In the genomic region with DNA sequence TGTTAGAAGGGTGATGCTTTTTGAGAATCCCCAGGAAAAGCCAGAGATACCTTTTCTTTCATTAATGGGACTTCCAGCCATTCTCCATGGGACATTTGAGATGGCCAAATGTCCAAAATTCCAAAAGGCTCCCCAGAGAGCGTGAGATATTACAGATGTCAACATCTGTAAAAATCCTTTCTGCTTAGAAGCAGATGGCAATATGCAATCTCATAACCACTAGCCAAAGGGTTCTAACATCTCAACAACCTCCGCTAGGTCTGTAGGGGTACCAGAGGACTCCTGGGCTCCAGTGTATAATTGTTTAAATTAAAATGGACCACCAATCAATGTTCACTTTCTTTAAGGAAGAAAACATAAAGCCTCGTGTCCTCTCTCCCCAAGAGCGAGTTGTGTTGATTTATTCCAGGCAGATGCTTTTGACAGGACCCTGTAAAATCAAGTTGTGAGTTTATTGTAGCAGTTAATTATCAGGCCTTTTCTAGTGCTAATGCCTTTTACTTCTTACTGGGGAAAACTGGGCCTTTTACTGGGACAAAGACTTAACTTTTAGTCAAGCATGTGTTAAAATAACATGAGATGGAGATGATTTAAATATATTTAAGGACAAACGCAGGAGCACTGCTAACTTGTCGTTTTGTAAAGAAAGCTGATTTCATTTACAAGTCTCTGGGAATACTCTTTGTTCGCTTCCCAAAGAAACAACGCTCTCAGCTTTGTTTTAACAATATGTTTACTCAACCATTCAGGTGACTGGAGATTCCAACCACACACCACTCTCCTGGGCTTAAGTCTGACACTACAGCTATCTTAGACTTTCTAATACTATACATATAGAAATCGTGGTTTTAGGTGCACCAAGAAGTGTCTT, we compare ENCODE assay signal across 23 cellular contexts. TPM values are rescaled to one million over a fixed set of nuclear protein-coding genes. Genes with fewer than 3 reads are reported as not detected.
DNase-seq lines count a peak whose midpoint lies in the region; ATAC-seq and TF ChIP-seq lines count a peak whose summit lies in the region.
"Had no signal": no experiment of that assay in that cellular context is flagged by ENCODE, and none has a peak within 500 bp of the region (broad histone marks: within the 10 kb centered on the region; RNA-seq: fewer than 3 reads in every experiment).

No MANE protein-coding gene starts in this region.

- H3K27ac ChIP-seq in HEK293 (ENCODE audit: extremely low read depth, low read depth, low read length) = peak overlapping the region; percentile 87
- H3K27ac ChIP-seq in mesenchymal stem cell (ENCODE audit: low read length, poor library complexity, severe bottlenecking) = no peak overlapping the region
- H3K27ac ChIP-seq in CD8-positive, alpha-beta memory T cell (ENCODE audit: low read depth, low read length) = no peak overlapping the region
- H3K27ac ChIP-seq: neutrophil had no signal

- H4K8ac ChIP-seq in mesenchymal stem cell (ENCODE audit: low read length) = no peak overlapping the region

- POLR2A ChIA-PET in HEK293 (lab: Yijun Ruan, JAX) = interaction anchor here (1.0 to 1.2 kb wide), 3 partner anchors 18 to 384 kb away, joined by 3 to 7 read pairs (median 4); no protein-coding TSS in a partner anchor
- POLR2A ChIA-PET in CD8-positive, alpha-beta memory T cell (lab: Charles Lee) = no interaction called here

- CTCF ChIA-PET in HEK293 (lab: Yijun Ruan, JAX) = interaction anchor here (0.8 to 1.6 kb wide), 7 partner anchors 232 to 509 kb away, joined by 3 to 14 read pairs (median 4); no protein-coding TSS in a partner anchor
- CTCF ChIA-PET in CD8-positive, alpha-beta memory T cell (lab: Charles Lee) = interaction anchor here (0.8 kb wide), 1 partner anchor 9 kb away, joined by 3 read pairs; no protein-coding TSS in a partner anchor

- WGBS in mesenchymal stem cell = 17% methylated on average over 8 of the region's 9 CpGs

- H3K4ac ChIP-seq in mesenchymal stem cell (ENCODE audit: low read depth in 1 of 2, low read length in 2 of 2) = no peak overlapping the region

- H2BK120ac ChIP-seq in mesenchymal stem cell (ENCODE audit: low read depth, low read length) = no peak overlapping the region

- peaks cover 18% of the 10 kb centered on the region for H3K4me1 ChIP-seq in HEK293 (ENCODE audit: control insufficient read depth, insufficient read depth, low read length)
- peaks cover 7% of the 10 kb centered on the region for H3K4me1 ChIP-seq in mesenchymal stem cell (ENCODE audit: control insufficient read depth, insufficient read depth, low read depth, low read length)
- peaks cover 9% of the 10 kb centered on the region for H3K4me1 ChIP-seq in CD8-positive, alpha-beta memory T cell (ENCODE audit: insufficient read depth, low read length)

- H3K27ac Mint-ChIP-seq in brain = peak overlapping the region; percentile 19 to 99 (median 96)
- H3K27ac Mint-ChIP-seq in CD8-positive, alpha-beta memory T cell = no peak overlapping the region
- H3K27ac Mint-ChIP-seq: activated CD4-positive, alpha-beta memory T cell treated with anti-CD3 and anti-CD28 coated beads for 36 hours; CD4-positive, CD25-positive, alpha-beta regulatory T cell had no signal

- DNase-seq in mesenchymal stem cell = peak; percentile 17
- peak; percentile 47 for DNase-seq in retina
- no peak for DNase-seq in SKM-1 treated with dmso at 0.1 percent for 144 hours (lab: John Stamatoyannopoulos, UW; ENCODE audit: unreplicated experiment)
- DNase-seq in CD8-positive, alpha-beta memory T cell = no peak
- no peak for DNase-seq in NOMO-1 (lab: John Stamatoyannopoulos, UW; ENCODE audit: unreplicated experiment in 2 of 2)
- DNase-seq: activated CD4-positive, alpha-beta memory T cell treated with anti-CD3 and anti-CD28 coated beads for 36 hours; activated naive CD4-positive, alpha-beta T cell; activated T-cell treated with anti-CD3 and anti-CD28 coated beads for 4 hours; aorta; CD4-positive, CD25-positive, alpha-beta regulatory T cell; DMS79 treated with DMSO at 0.1 percent for 48 hours; effector memory CD4-positive, alpha-beta T cell; heart right ventricle; kidney; midbrain; NCI-H526 treated with DMSO at 0.1 percent for 48 hours; stimulated activated CD4-positive, alpha-beta T cell treated with anti-CD3 and anti-CD28 coated beads, Interleukin-1b, Interleukin-23, amount 100 ng/mL, for 48 hours; stimulated activated naive CD4-positive, alpha-beta T cell had no signal

- H4K91ac ChIP-seq in mesenchymal stem cell (ENCODE audit: low read length) = no peak overlapping the region

- H3K18ac ChIP-seq in mesenchymal stem cell (ENCODE audit: low read depth in 1 of 2, low read length in 2 of 2) = no peak overlapping the region

- no peak overlapping the region for H2BK15ac ChIP-seq in mesenchymal stem cell (ENCODE audit: low read depth, poor library complexity, severe bottlenecking)

- no peak overlapping the region for H3K14ac ChIP-seq in mesenchymal stem cell (ENCODE audit: low read length in 2 of 2)

- H3K4me3 ChIP-seq in HEK293 (ENCODE audit: low read depth, low read length) = no peak overlapping the region
- H3K4me3 ChIP-seq in mesenchymal stem cell (ENCODE audit: insufficient read depth in 1 of 2, low read depth in 1 of 2, low read length in 2 of 2) = peak overlapping the region in 1 of 2 experiments; percentile 94
- no peak overlapping the region for H3K4me3 ChIP-seq in CD8-positive, alpha-beta memory T cell (ENCODE audit: low read length)

- no peak for ATAC-seq in HG03095 (IDR thresholded peaks at IDR 0.05; ENCODE audit: unreplicated experiment)
- ATAC-seq: heart right ventricle had no signal

- TF ChIP-seq CTCF in HEK293 (tag by site-specific recombination; IDR thresholded peaks at IDR 0.05) = no peak
- no peak for TF ChIP-seq CTCF in brain (conservative IDR thresholded peaks at IDR 0.05)

- H3K36me3 ChIP-seq in HEK293 (ENCODE audit: control insufficient read depth in 2 of 2, insufficient read depth in 1 of 2, low read length in 2 of 2) (no peaks in the 10 kb centered on the region), mesenchymal stem cell (ENCODE audit: control insufficient read depth in 1 of 2, insufficient read depth in 2 of 2, low read depth in 1 of 2, low read length in 2 of 2) (peaks cover 0 to 15% of the 10 kb centered on the region in 2 experiments)
- H3K36me3 ChIP-seq in CD8-positive, alpha-beta memory T cell (ENCODE audit: insufficient read depth, low read length) = no peaks in the 10 kb centered on the region
- H3K36me3 ChIP-seq: heart right ventricle, neutrophil, tibial nerve had no signal

- H2BK12ac ChIP-seq in mesenchymal stem cell (ENCODE audit: low read length in 2 of 2) = no peak overlapping the region

- H3K9me3 Mint-ChIP-seq in brain = peaks cover 0 to 6% (median 0%) of the 10 kb centered on the region in 5 experiments
- peaks cover 0 to 2% (median 0%) of the 10 kb centered on the region in 5 donors for H3K9me3 Mint-ChIP-seq in CD8-positive, alpha-beta memory T cell
- H3K9me3 Mint-ChIP-seq: activated CD4-positive, alpha-beta memory T cell treated with anti-CD3 and anti-CD28 coated beads for 36 hours had no signal

- no peak overlapping the region for H2AFZ ChIP-seq in mesenchymal stem cell (ENCODE audit: low read depth, low read length)

- peaks cover 12% of the 10 kb centered on the region for H3K27me3 Mint-ChIP-seq in brain
- H3K27me3 Mint-ChIP-seq in CD8-positive, alpha-beta memory T cell = peaks cover 41 to 58% of the 10 kb centered on the region in 2 donors

- H2AK5ac ChIP-seq in mesenchymal stem cell (ENCODE audit: low read length, severe bottlenecking) = no peak overlapping the region

- no peaks in the 10 kb centered on the region for H3K9me3 ChIP-seq in HEK293 (ENCODE audit: control insufficient read depth, insufficient read depth, low read depth, low read length)
- no peaks in the 10 kb centered on the region for H3K9me3 ChIP-seq in mesenchymal stem cell (ENCODE audit: control insufficient read depth, low read length)
- no peaks in the 10 kb centered on the region for H3K9me3 ChIP-seq in CD8-positive, alpha-beta memory T cell (ENCODE audit: low read length)
- H3K9me3 ChIP-seq: heart right ventricle, neutrophil, tibial nerve had no signal

- H3K4me3 Mint-ChIP-seq in brain = peak overlapping the region; percentile 90 to 96 (median 94)
- H3K4me3 Mint-ChIP-seq in CD8-positive, alpha-beta memory T cell = peak overlapping the region in 1 of 7 donors; percentile 51
- H3K4me3 Mint-ChIP-seq: activated CD4-positive, alpha-beta memory T cell treated with anti-CD3 and anti-CD28 coated beads for 36 hours had no signal

- H3K79me1 ChIP-seq in mesenchymal stem cell (replicated peaks; ENCODE audit: low read length, poor library complexity, severe bottlenecking) = peaks cover 3% of the 10 kb centered on the region

- H3K27me3 ChIP-seq in mesenchymal stem cell (ENCODE audit: control insufficient read depth in 1 of 2, insufficient read depth in 1 of 2, low read length in 2 of 2) = no peaks in the 10 kb centered on the region
- H3K27me3 ChIP-seq in CD8-positive, alpha-beta memory T cell (ENCODE audit: insufficient read depth, low read length, poor library complexity, severe bottlenecking) = peaks cover 36% of the 10 kb centered on the region

- H3K4me1 Mint-ChIP-seq in brain = peaks cover 59% of the 10 kb centered on the region
- peaks cover 7 to 9% (median 7%) of the 10 kb centered on the region in 3 donors for H3K4me1 Mint-ChIP-seq in CD8-positive, alpha-beta memory T cell

- H2BK5ac ChIP-seq in mesenchymal stem cell (ENCODE audit: low read depth, low read length, poor library complexity, severe bottlenecking) = no peak overlapping the region

- peak overlapping the region; percentile 100 for H3K9ac ChIP-seq in mesenchymal stem cell (ENCODE audit: low read length)

- peak overlapping the region; percentile 49 for H3K4me2 ChIP-seq in mesenchymal stem cell (ENCODE audit: low read length, poor library complexity, severe bottlenecking)

- peaks cover 8% of the 10 kb centered on the region for H3K36me3 Mint-ChIP-seq in brain
- H3K36me3 Mint-ChIP-seq in CD8-positive, alpha-beta memory T cell = peaks cover 0 to 2% (median 2%) of the 10 kb centered on the region in 3 donors
- H3K36me3 Mint-ChIP-seq: activated CD4-positive, alpha-beta memory T cell treated with anti-CD3 and anti-CD28 coated beads for 36 hours; CD4-positive, CD25-positive, alpha-beta regulatory T cell had no signal

- no peak overlapping the region for H3K23ac ChIP-seq in mesenchymal stem cell (ENCODE audit: low read length in 2 of 2)

TF ChIP-seq in HEK293, 187 proteins besides CTCF, POLR2A, EP300 and RAD21 (continues in another document):
- 0 out of 2 replicates have a peak, but pooled peaks have one; percentile 13 for TF ChIP-seq ZNF335 (tag by site-specific recombination; conservative IDR thresholded peaks at IDR 0.05)
- TF ChIP-seq GLI4 (tag by site-specific recombination; IDR thresholded peaks at IDR 0.05) = no peak
- TF ChIP-seq YY2 (tag by site-specific recombination; IDR thresholded peaks at IDR 0.05) = no peak
- TF ChIP-seq ZNF658 (tag by site-specific recombination; IDR thresholded peaks at IDR 0.05) = no peak
- no peak for TF ChIP-seq ZNF548 (tag by site-specific recombination; IDR thresholded peaks at IDR 0.05)
- no peak for TF ChIP-seq ZNF843 (tag by site-specific recombination; IDR thresholded peaks at IDR 0.05)
- TF ChIP-seq ZNF184 (tag by site-specific recombination; IDR thresholded peaks at IDR 0.05) = peak; percentile 11; the same call in 1 of the 2 replicates

RNA-seq across cellular contexts. Expression of gene GAS1, which starts 4.7 kb away (rescaled TPM):
- polyA plus RNA-seq in brain (ENCODE audit: insufficient read depth, low read depth, low replicate concordance) = 1.1 TPM
- polyA plus RNA-seq in mesenchymal stem cell (2013, experiment 1 of 2) = 22.5 TPM
- 23.1 TPM for polyA plus RNA-seq in mesenchymal stem cell (2013, experiment 2 of 2)
- total RNA-seq in CD8-positive, alpha-beta memory T cell = under 1 TPM; 0.42 to 0.55 TPM
- polyA plus RNA-seq in CD8-positive, alpha-beta memory T cell = 1.2 TPM

Comparison
In these comparisons a context has a peak if more than half of its experiments do, and no peak if none do; other contexts are left out.
1. H3K27ac Mint-ChIP-seq: peak in brain (5 of 5); none in CD8-positive, alpha-beta memory T cell (0 of 8).
2. DNase-seq: peak in mesenchymal stem cell (single experiment) and retina (single experiment); none in SKM-1 treated with dmso at 0.1 percent for 144 hours (single experiment), CD8-positive, alpha-beta memory T cell (0 of 5) and NOMO-1 (0 of 2).